In the genomic region with DNA sequence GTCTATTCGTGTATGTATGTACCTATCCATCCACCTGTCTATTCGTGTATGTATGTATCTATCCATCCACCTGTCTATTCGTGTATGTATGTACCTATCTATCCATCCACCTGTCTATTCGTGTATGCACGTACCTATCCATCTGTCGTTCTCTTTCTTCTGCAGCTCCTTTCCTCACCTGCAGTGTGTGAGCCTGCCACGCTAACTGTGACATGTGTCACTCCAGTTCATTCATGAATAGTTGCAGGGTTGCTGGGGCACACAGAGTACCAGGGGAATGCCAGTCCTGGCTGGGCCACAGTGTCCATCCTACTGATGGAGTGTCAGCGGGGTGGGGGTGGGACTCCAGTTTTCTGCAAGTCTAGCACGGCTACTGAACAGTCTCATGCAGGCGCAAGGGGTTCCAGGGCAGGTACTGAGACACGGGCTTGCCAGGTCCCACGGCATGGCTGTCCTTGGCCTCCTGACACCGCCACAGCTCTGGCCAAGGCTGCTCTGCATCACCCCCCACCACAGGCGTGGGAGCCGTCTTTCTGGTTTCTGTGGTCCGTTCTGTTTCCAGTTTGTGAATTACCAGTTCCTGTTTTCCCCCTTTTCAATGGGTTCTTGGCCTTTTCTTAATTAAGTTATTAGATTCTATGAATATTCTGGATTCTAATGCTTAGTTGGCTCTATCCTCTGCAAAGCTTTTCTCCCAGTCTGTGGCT, we compare ENCODE assay signal across 1 cellular context.
TF ChIP-seq lines count a peak whose summit lies in the region.

No MANE protein-coding gene starts in this region.

TF ChIP-seq in GM12878, 131 proteins besides CTCF, POLR2A, EP300 and RAD21 (continued from another document):
- no peak for TF ChIP-seq SIN3A (IDR thresholded peaks at IDR 0.05; ENCODE audit: low read depth, low read length)
- no peak for TF ChIP-seq EZH2 (IDR thresholded peaks at IDR 0.05; ENCODE audit: borderline replicate concordance, control insufficient read depth, low read depth, low read length)
- TF ChIP-seq IKZF2 (IDR thresholded peaks at IDR 0.05): peak in 1 of 2 experiments; percentile 41; a peak in 1 of 4 replicates
- TF ChIP-seq IKZF1 (conservative IDR thresholded peaks at IDR 0.05): peak; percentile 41; the same call in 1 of the 2 replicates
- no peak for TF ChIP-seq RBBP5 (conservative IDR thresholded peaks at IDR 0.05)
- 0 out of 2 replicates have a peak, but pooled peaks have one; percentile 17 for TF ChIP-seq MTA2 (IDR thresholded peaks at IDR 0.05; ENCODE audit: low read depth)
TF ChIP-seq in GM12878: peak in this region for 9.
